8 cellular contexts compared by ENCODE assay signal in genomic region chr7:1555046-1555812, GRCh38. TPM values are rescaled to one million over a fixed set of nuclear protein-coding genes. Genes with fewer than 3 reads are reported as not detected.
DNase-seq lines count a peak whose midpoint lies in the region; ATAC-seq lines count a peak whose summit lies in the region.

No MANE protein-coding gene starts in this region.

- DNase-seq in GM04504 (ENCODE audit: low read depth) (peak; percentile 77), NCI-H524 treated with DMSO at 0.1 percent for 48 hours (lab: John Stamatoyannopoulos, UW) (peak; percentile 52), activated gamma-delta T cell (lab: John Stamatoyannopoulos, UW) (no peak)
- DNase-seq in stimulated activated CD4-positive, alpha-beta T cell treated with anti-CD3 and anti-CD28 coated beads, Interleukin-2, amount 100 ng/mL, for 48 hours: no peak
- DNase-seq in stimulated activated naive CD4-positive, alpha-beta T cell treated with Interleukin-2 at 50 U/mL for 16 hours (lab: John Stamatoyannopoulos, UW): no peak

- no peaks in the 10 kb centered on the region for H3K4me1 ChIP-seq in rectal smooth muscle tissue (ENCODE audit: control insufficient read depth, insufficient read depth, low read length)

- ATAC-seq in esophagus mucosa: peak; percentile 48
- no peak for ATAC-seq in GM19397 (IDR thresholded peaks at IDR 0.05; ENCODE audit: unreplicated experiment)

- no peaks in the 10 kb centered on the region for H3K36me3 ChIP-seq in rectal smooth muscle tissue (ENCODE audit: control insufficient read depth, insufficient read depth, low read length)

- H3K9ac ChIP-seq in rectal smooth muscle tissue (ENCODE audit: low read length): peak overlapping the region; percentile 27

- no peak overlapping the region for H3K27ac ChIP-seq in rectal smooth muscle tissue (ENCODE audit: low read depth, low read length)

- peak overlapping the region; percentile 47 for H3K4me3 ChIP-seq in rectal smooth muscle tissue (ENCODE audit: low read length)

- H3K27me3 ChIP-seq in rectal smooth muscle tissue (ENCODE audit: control insufficient read depth, insufficient read depth, low read length): peaks cover 2% of the 10 kb centered on the region

RNA-seq across cellular contexts. Expression of gene TMEM184A, which starts 0.8 kb away (rescaled TPM):
- total RNA-seq in esophagus mucosa: 86.6 TPM

RNA-seq across cellular contexts. Expression of gene PSMG3, which starts 14.6 kb away (rescaled TPM):
- 39.8 TPM for total RNA-seq in esophagus mucosa

RNA-seq across cellular contexts. Expression of gene MAFK, which starts 24.7 kb away (rescaled TPM):
- total RNA-seq in esophagus mucosa: 12.6 TPM

RNA-seq across cellular contexts. Expression of gene INTS1, which starts 51.0 kb away (rescaled TPM):
- total RNA-seq in esophagus mucosa: 50.4 TPM

Comparison
In these comparisons a context has a peak if more than half of its experiments do, and no peak if none do; other contexts are left out.
1. DNase-seq: peak in GM04504 (single experiment) and NCI-H524 treated with DMSO at 0.1 percent for 48 hours (single experiment); none in stimulated activated CD4-positive, alpha-beta T cell treated with anti-CD3 and anti-CD28 coated beads, Interleukin-2, amount 100 ng/mL, for 48 hours (0 of 2), stimulated activated naive CD4-positive, alpha-beta T cell treated with Interleukin-2 at 50 U/mL for 16 hours (single experiment) and activated gamma-delta T cell (single experiment).